Comparison of ENCODE assay signal across 1 cellular context in the genomic region with DNA sequence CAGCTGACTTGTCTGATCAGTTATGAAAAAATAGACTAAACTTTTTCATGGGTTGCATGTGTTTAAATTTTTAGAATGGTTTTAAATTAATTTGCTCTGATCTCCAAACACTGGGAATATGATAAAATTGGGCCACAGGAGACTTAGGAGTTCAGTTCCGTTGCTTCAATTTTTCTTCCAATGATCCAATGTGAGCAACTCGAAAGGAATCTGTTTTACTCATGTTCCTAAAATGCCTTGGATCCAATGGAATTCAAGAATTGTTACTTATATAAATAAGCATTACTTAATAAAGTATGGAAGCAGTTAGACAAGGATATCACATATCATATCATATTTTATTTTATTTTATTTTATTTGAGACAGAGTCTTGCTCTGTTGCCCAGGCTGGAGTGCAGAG.
TF ChIP-seq lines count a peak whose summit lies in the region.

No MANE protein-coding gene starts in this region.

TF ChIP-seq in HepG2, 621 proteins besides CTCF, POLR2A, EP300 and RAD21 (continued from another document):
- TF ChIP-seq, protein P1, sequence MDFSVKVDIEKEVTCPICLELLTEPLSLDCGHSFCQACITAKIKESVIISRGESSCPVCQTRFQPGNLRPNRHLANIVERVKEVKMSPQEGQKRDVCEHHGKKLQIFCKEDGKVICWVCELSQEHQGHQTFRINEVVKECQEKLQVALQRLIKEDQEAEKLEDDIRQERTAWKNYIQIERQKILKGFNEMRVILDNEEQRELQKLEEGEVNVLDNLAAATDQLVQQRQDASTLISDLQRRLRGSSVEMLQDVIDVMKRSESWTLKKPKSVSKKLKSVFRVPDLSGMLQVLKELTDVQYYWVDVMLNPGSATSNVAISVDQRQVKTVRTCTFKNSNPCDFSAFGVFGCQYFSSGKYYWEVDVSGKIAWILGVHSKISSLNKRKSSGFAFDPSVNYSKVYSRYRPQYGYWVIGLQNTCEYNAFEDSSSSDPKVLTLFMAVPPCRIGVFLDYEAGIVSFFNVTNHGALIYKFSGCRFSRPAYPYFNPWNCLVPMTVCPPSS (IDR thresholded peaks at IDR 0.05): no peak
